In the genomic region with DNA sequence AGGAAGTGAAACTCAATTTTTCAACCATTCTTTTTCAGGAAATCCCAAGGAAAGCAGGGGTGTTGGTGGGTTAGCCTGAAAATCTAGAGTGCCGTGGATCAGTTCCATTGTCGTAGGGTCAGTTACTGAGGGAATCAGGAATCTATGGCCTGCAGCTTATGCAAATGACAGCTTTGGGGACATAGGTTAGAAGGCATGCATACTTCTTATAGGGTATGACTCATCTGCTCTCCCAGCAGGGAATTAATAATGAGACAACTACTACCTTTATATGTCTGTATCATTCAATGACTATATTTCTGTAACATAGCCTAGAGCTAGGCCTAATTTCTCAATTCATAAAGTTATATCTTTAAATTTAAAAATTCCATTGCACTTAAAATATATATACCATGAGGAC, we compare ENCODE assay signal across 24 cellular contexts.
"Had no signal": no experiment of that assay in that cellular context is flagged by ENCODE, and none has a peak within 500 bp of the region (broad histone marks: within the 10 kb centered on the region; RNA-seq: fewer than 3 reads in every experiment).

No MANE protein-coding gene starts in this region.

- H3K4me1 Mint-ChIP-seq: activated CD4-positive, alpha-beta T cell treated with anti-CD3 and anti-CD28 coated beads for 36 hours; brain had no signal

- H3K4me3 ChIP-seq: adrenal gland, SJCRH30, SK-N-MC had no signal

- DNase-seq: activated CD4-positive, alpha-beta memory T cell treated with anti-CD3 and anti-CD28 coated beads for 36 hours; activated CD4-positive, alpha-beta T cell treated with anti-CD3 and anti-CD28 coated beads for 36 hours; activated CD4-positive, alpha-beta T cell treated with anti-CD3 and anti-CD28 coated beads, Interleukin-2, amount 50 U/mL, for 1 hour; activated CD8-positive, alpha-beta memory T cell treated with anti-CD3 and anti-CD28 coated beads, Interleukin-2, amount 50 U/mL, for 4 hours; activated gamma-delta T cell treated with Interleukin-2 at 50 U/mL for 16 hours; activated naive CD4-positive, alpha-beta T cell treated with anti-CD3 and anti-CD28 coated beads for 36 hours; activated T-cell treated with anti-CD3 and anti-CD28 coated beads for 4 hours; activated T-cell treated with anti-CD3 and anti-CD28 coated beads, Interleukin-2, amount 50 U/mL, for 4 hours; adrenal gland; central memory CD4-positive, alpha-beta T cell; NCI-H1092; NCI-H1436 treated with DMSO at 0.1 percent for 48 hours; NCI-H1694 treated with DMSO at 0.1 percent for 48 hours; NCI-H2029; NCI-H345; NCI-H524 treated with DMSO at 0.1 percent for 48 hours; SHP77; SJCRH30; T1000; WERI-Rb-1 had no signal

- H3K27ac ChIP-seq: adrenal gland, SJCRH30, SK-N-MC, WERI-Rb-1 had no signal

- H3K27ac Mint-ChIP-seq: activated CD4-positive, alpha-beta memory T cell treated with anti-CD3 and anti-CD28 coated beads for 36 hours; activated CD4-positive, alpha-beta T cell treated with anti-CD3 and anti-CD28 coated beads for 36 hours; activated naive CD4-positive, alpha-beta T cell treated with anti-CD3 and anti-CD28 coated beads for 36 hours; activated naive CD4-positive, alpha-beta T cell treated with anti-CD3 and anti-CD28 coated beads, Interleukin-2, amount 50 U/mL, for 72 hours; activated T-helper 1 cell treated with anti-CD3 and anti-CD28 coated beads, Interleukin-12 subunit alpha, Interleukin-12 subunit beta, Interleukin-2, Interleukin-4 antibody, amounts not matched to agents 30 ng/mL and 10 ng/mL and 1 ng/mL, durations not matched to agents 14 hours and 24 hours and 36 hours; brain had no signal

- H3K27me3 Mint-ChIP-seq: activated CD4-positive, alpha-beta memory T cell treated with anti-CD3 and anti-CD28 coated beads for 36 hours; activated CD4-positive, alpha-beta T cell treated with anti-CD3 and anti-CD28 coated beads for 36 hours had no signal

- H3K4me1 ChIP-seq: adrenal gland, SJCRH30 had no signal

- H3K27me3 ChIP-seq: SJCRH30 had no signal

- H3K36me3 ChIP-seq: adrenal gland had no signal

- H3K4me3 Mint-ChIP-seq: activated CD4-positive, alpha-beta memory T cell treated with anti-CD3 and anti-CD28 coated beads for 36 hours; activated CD4-positive, alpha-beta T cell treated with anti-CD3 and anti-CD28 coated beads for 36 hours; activated naive CD4-positive, alpha-beta T cell treated with anti-CD3 and anti-CD28 coated beads for 36 hours; activated T-cell treated with anti-CD3 and anti-CD28 coated beads, Interleukin-2, amount 50 U/mL, for 4 hours; activated T-helper 1 cell treated with anti-CD3 and anti-CD28 coated beads, Interleukin-12 subunit alpha, Interleukin-12 subunit beta, Interleukin-2, Interleukin-4 antibody, amounts not matched to agents 30 ng/mL and 10 ng/mL and 1 ng/mL, durations not matched to agents 14 hours and 24 hours and 36 hours; brain had no signal

- H3K9me3 ChIP-seq: SJCRH30 had no signal

- ATAC-seq: activated CD4-positive, alpha-beta T cell treated with anti-CD3 and anti-CD28 coated beads for 36 hours; activated naive CD4-positive, alpha-beta T cell treated with anti-CD3 and anti-CD28 coated beads, Interleukin-2, amount 50 U/mL, for 72 hours; activated T-cell treated with anti-CD3 and anti-CD28 coated beads, Interleukin-2, amount 50 U/mL, for 4 hours had no signal
